8 cellular contexts compared by ENCODE assay signal in the genomic region with DNA sequence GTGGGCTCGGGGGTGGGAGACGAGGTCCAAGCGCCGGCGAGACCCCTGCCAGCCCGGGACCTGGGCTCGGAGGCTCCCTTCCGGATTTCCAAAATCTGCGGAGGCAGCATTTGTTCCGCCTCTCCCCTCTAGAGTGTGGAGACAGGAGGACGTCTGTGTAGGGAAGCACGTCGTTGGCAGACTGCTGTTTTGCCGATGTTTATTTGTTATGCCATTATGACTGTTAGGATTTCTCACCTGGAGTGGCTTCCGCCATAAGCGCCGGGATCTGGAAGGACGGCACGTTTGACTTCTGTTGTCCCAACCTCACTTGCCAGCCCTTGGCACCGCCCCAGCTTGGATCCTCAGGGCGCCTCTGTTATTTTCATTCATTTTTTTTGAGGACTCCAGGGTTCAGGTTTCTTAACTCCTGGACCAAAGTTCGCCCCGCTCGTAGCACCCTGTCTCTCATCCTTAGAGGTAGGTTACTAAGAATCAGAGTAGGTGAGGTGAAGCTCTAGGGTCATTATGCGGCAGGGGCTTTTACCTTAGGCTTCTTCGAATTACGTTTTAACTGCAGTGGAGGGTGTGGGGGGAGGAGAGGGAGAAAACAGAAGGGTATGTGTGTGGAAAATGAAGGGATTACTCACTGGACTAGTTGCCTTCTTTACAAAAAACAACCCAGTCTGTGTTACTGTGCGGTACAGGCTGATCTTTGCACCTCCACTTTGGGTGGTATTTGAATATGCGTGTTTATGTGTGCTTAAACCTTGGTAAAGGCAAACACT. TPM values are rescaled to one million over a fixed set of nuclear protein-coding genes. Genes with fewer than 3 reads are reported as not detected.
DNase-seq lines count a peak whose midpoint lies in the region; ATAC-seq and TF ChIP-seq lines count a peak whose summit lies in the region.

No MANE protein-coding gene starts in this region.

- POLR2A ChIA-PET in OCI-LY7 (lab: Charles Lee) = no interaction called here

- H3K4me2 ChIP-seq in OCI-LY7 (ENCODE audit: low read length) = peak overlapping the region; percentile 59

- H3K27me3 Mint-ChIP-seq in chondrocyte (ENCODE audit: low read depth) = no peaks in the 10 kb centered on the region

- H3K4me1 Mint-ChIP-seq in chondrocyte (ENCODE audit: low read depth) = peaks cover 45% of the 10 kb centered on the region

- BruUV-seq in OCI-LY7 (replicated peaks; lab: Mats Ljungman, UMichigan) = no TSS peak

- H3K4me3 Mint-ChIP-seq in chondrocyte (ENCODE audit: unreplicated experiment) = peak overlapping the region; percentile 79

- peaks cover 8% of the 10 kb centered on the region for H3K36me3 Mint-ChIP-seq in chondrocyte (ENCODE audit: low read depth)

- peak; percentile 22 for DNase-seq in activated CD4-positive, alpha-beta T cell treated with anti-CD3 and anti-CD28 coated beads for 48 hours
- no peak for DNase-seq in activated CD4-positive, alpha-beta T cell treated with anti-CD3 and anti-CD28 coated beads for 4 hours
- DNase-seq in OCI-LY7 (ENCODE audit: low spot score) (no peak), chondrocyte (ENCODE audit: low spot score) (no peak), lower leg skin (ENCODE audit: low spot score in 2 of 2) (peak; percentile 57 to 90), testis (peak; percentile 59)
- no peak for DNase-seq in stimulated activated CD4-positive, alpha-beta T cell treated with anti-CD3 and anti-CD28 coated beads, Interleukin-2, amount 100 ng/mL, for 48 hours

- H3K27ac ChIP-seq in OCI-LY7 (ENCODE audit: low read depth, low read length, poor library complexity, severe bottlenecking) = no peak overlapping the region
- H3K27ac ChIP-seq in testis = peak overlapping the region; percentile 90 to 91

- intact Hi-C loops in OCI-LY7 (cut with micrococcal nuclease; ENCODE audit: unreplicated experiment) (no loop called here), lower leg skin (cut with DNase I; ENCODE audit: low total_unique reads) (no loop called here), testis (cut with DNase I; ENCODE audit: low total_unique reads) (no loop called here)

- no peaks in the 10 kb centered on the region for H3K9me3 Mint-ChIP-seq in chondrocyte (ENCODE audit: low read depth)

- H3K27ac Mint-ChIP-seq in chondrocyte (ENCODE audit: unreplicated experiment) = peak overlapping the region; percentile 88

- H3K4me3 ChIP-seq in OCI-LY7 (ENCODE audit: low read depth, low read length, poor library complexity, severe bottlenecking) = peak overlapping the region; percentile 68
- H3K4me3 ChIP-seq in lower leg skin (ENCODE audit: low read depth, poor library complexity, severe bottlenecking) = peak overlapping the region; percentile 71
- H3K4me3 ChIP-seq in testis = peak overlapping the region; percentile 68 to 80

- peaks cover 9% of the 10 kb centered on the region for H3K4me1 ChIP-seq in OCI-LY7 (ENCODE audit: insufficient read depth, low read length, poor library complexity, severe bottlenecking)
- peaks cover 12% of the 10 kb centered on the region for H3K4me1 ChIP-seq in testis

- no peaks in the 10 kb centered on the region for H3K27me3 ChIP-seq in testis

- no peak for TF ChIP-seq CTCF in OCI-LY7 (conservative IDR thresholded peaks at IDR 0.05; ENCODE audit: low read length)
- TF ChIP-seq CTCF in chondrocyte (IDR thresholded peaks at IDR 0.05) = no peak
- TF ChIP-seq CTCF in lower leg skin (IDR thresholded peaks at IDR 0.05) = no peak
- TF ChIP-seq CTCF in testis (IDR thresholded peaks at IDR 0.05) = no peak

- H4K20me1 ChIP-seq in OCI-LY7 (ENCODE audit: insufficient read depth, low read length) = no peaks in the 10 kb centered on the region

- no peaks in the 10 kb centered on the region for H3K79me2 ChIP-seq in OCI-LY7 (ENCODE audit: insufficient read depth, low read depth, low read length)

- CTCF ChIA-PET in OCI-LY7 (lab: Charles Lee; ENCODE audit: unreplicated experiment) = interaction anchor here (0.7 kb wide), 1 partner anchor 159 kb away, joined by 3 read pairs; no protein-coding TSS in a partner anchor

- no peaks in the 10 kb centered on the region for H3K9me3 ChIP-seq in OCI-LY7 (ENCODE audit: low read length)
- no peaks in the 10 kb centered on the region for H3K9me3 ChIP-seq in testis

- H3K9me2 ChIP-seq in OCI-LY7 (ENCODE audit: insufficient read depth, low read length) = no peaks in the 10 kb centered on the region

- no peak for TF ChIP-seq POLR2A in lower leg skin (IDR thresholded peaks at IDR 0.05)
- TF ChIP-seq POLR2A in testis (IDR thresholded peaks at IDR 0.05) = no peak

- WGBS in lower leg skin, 2 donors = 4 to 5% methylated on average over 24 to 29 of the region's 29 CpGs
- WGBS in testis, 2 donors = 7% methylated on average over 15 to 23 of the region's 29 CpGs

- H3K36me3 ChIP-seq in OCI-LY7 (ENCODE audit: insufficient read depth, low read length) (no peaks in the 10 kb centered on the region), testis (ENCODE audit: low read depth, missing control alignments) (no peaks in the 10 kb centered on the region)

- peak; percentile 13 for ATAC-seq in HG03159 (IDR thresholded peaks at IDR 0.05; ENCODE audit: unreplicated experiment)

- peak overlapping the region; percentile 73; the same call in 1 of the 2 replicates for H2AFZ ChIP-seq in OCI-LY7 (ENCODE audit: low read length)

RNA-seq across cellular contexts. Expression of gene PYGL, which starts 0.5 kb away (rescaled TPM):
- 2.8 and 12.2 TPM in 2 replicates for total RNA-seq in OCI-LY7 (2014; rRNA removed; shearing (Covaris generic))
- total RNA-seq in OCI-LY7 (2022) (2.6 and 3.3 TPM in 2 replicates), chondrocyte (97.7 to 122 TPM (median 120 TPM) in 3 replicates), lower leg skin (10 to 100 TPM; 37.0 to 59.1 (median 51.6) TPM), testis (10 to 100 TPM; 14.3 to 16.5 TPM)
- 12.7 TPM for polyA plus RNA-seq in testis (ENCODE audit: insufficient read depth, low read depth, low replicate concordance)

Comparison
In these comparisons a context has a peak if more than half of its experiments do, and no peak if none do; other contexts are left out.
1. DNase-seq: peak in activated CD4-positive, alpha-beta T cell treated with anti-CD3 and anti-CD28 coated beads for 48 hours (single experiment), lower leg skin (2 of 2) and testis (single experiment); none in activated CD4-positive, alpha-beta T cell treated with anti-CD3 and anti-CD28 coated beads for 4 hours (0 of 2), OCI-LY7 (single experiment), chondrocyte (single experiment) and stimulated activated CD4-positive, alpha-beta T cell treated with anti-CD3 and anti-CD28 coated beads, Interleukin-2, amount 100 ng/mL, for 48 hours (0 of 2).
2. Peak in every context shown above with its lines, with median percentiles within 50 percentile points of each other: H3K4me3 ChIP-seq.